In the genomic region with DNA sequence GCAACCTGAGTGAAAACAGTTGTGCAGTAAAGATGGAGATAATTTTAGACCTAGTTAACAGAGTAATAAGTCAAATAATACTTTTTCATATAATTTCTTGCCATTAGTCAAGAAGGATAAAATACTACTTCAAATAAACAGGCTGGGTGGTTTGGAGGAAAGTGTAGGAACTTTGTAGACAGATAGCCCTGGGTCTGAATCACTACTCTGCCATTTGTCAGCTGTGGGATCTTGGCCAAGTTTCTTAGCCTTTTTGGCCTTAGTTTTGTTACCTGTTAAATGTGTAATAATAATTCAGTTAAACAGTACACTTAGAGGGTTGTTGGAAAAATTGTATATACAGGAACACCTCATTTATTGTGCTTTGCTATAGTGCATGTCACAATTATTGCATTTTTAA, we compare ENCODE assay signal across 26 cellular contexts.
"Had no signal": no experiment of that assay in that cellular context is flagged by ENCODE, and none has a peak within 500 bp of the region (broad histone marks: within the 10 kb centered on the region; RNA-seq: fewer than 3 reads in every experiment).

No MANE protein-coding gene starts in this region.

- ATAC-seq: activated CD8-positive, alpha-beta memory T cell treated with anti-CD3 and anti-CD28 coated beads, Interleukin-2, amount 10 ng/mL, durations not matched to agents 7 days and 5 days; activated CD8-positive, alpha-beta T cell treated with anti-CD3 and anti-CD28 coated beads for 36 hours; activated naive CD8-positive, alpha-beta T cell treated with anti-CD3 and anti-CD28 coated beads, Interleukin-2, amount 50 U/mL, for 24 hours; left lung; pancreas; psoas muscle; right cardiac atrium; upper lobe of right lung had no signal

- H3K9me3 Mint-ChIP-seq: activated CD4-positive, alpha-beta T cell treated with anti-CD3 and anti-CD28 coated beads, Interleukin-2, amount 10 ng/mL, durations not matched to agents 7 days and 5 days; activated CD8-positive, alpha-beta T cell treated with anti-CD3 and anti-CD28 coated beads for 36 hours; activated naive CD8-positive, alpha-beta T cell treated with anti-CD3 and anti-CD28 coated beads, Interleukin-2, amount 50 U/mL, for 24 hours; central memory CD8-positive, alpha-beta T cell; nephron; stimulated activated naive CD8-positive, alpha-beta T cell treated with anti-CD3 and anti-CD28 coated beads, Interleukin-15, Interleukin-2, amounts not matched to agents 100 ng/mL and 50 ng/mL, for 24 hours had no signal

- DNase-seq: activated CD4-positive, alpha-beta T cell treated with anti-CD3 and anti-CD28 coated beads, Interleukin-2, amount 10 ng/mL, durations not matched to agents 7 days and 5 days; activated CD4-positive, CD25-positive, alpha-beta regulatory T cell treated with anti-CD3 and anti-CD28 coated beads, Interleukin-2, amount 50 U/mL, for 72 hours; activated CD8-positive, alpha-beta memory T cell treated with anti-CD3 and anti-CD28 coated beads, Interleukin-2, amount 10 ng/mL, durations not matched to agents 7 days and 5 days; activated CD8-positive, alpha-beta T cell treated with anti-CD3 and anti-CD28 coated beads for 36 hours; activated gamma-delta T cell; activated naive CD4-positive, alpha-beta T cell treated with anti-CD3 and anti-CD28 coated beads, Interleukin-2, amount 50 U/mL, for 16 hours; activated naive CD8-positive, alpha-beta T cell treated with anti-CD3 and anti-CD28 coated beads, Interleukin-2, amount 50 U/mL, for 24 hours; activated T-cell treated with anti-CD3 and anti-CD28 coated beads for 4 hours; anterior cingulate cortex; brain microvascular endothelial cell; colonic mucosa; left lung; midbrain; pancreas; psoas muscle; right cardiac atrium; stimulated activated CD4-positive, alpha-beta T cell treated with anti-CD3 and anti-CD28 coated beads, Interleukin-12 subunit alpha, Interleukin-12 subunit beta, amount 100 ng/mL, for 4 hours; stimulated activated CD4-positive, alpha-beta T cell treated with anti-CD3 and anti-CD28 coated beads, Interleukin-1b, Interleukin-23, amount 100 ng/mL, for 48 hours; substantia nigra; thyroid gland; upper lobe of right lung; WERI-Rb-1 had no signal

- H3K4me1 ChIP-seq: colonic mucosa, left lung, pancreas, psoas muscle, upper lobe of right lung had no signal

- H3K27me3 Mint-ChIP-seq: activated CD4-positive, alpha-beta T cell treated with anti-CD3 and anti-CD28 coated beads, Interleukin-2, amount 10 ng/mL, durations not matched to agents 7 days and 5 days; activated CD8-positive, alpha-beta memory T cell treated with anti-CD3 and anti-CD28 coated beads, Interleukin-2, amount 10 ng/mL, durations not matched to agents 7 days and 5 days; activated CD8-positive, alpha-beta T cell treated with anti-CD3 and anti-CD28 coated beads for 36 hours; activated naive CD8-positive, alpha-beta T cell treated with anti-CD3 and anti-CD28 coated beads, Interleukin-2, amount 50 U/mL, for 24 hours; central memory CD8-positive, alpha-beta T cell; stimulated activated naive CD8-positive, alpha-beta T cell treated with anti-CD3 and anti-CD28 coated beads, Interleukin-15, Interleukin-2, amounts not matched to agents 100 ng/mL and 50 ng/mL, for 24 hours had no signal

- H3K27ac Mint-ChIP-seq: activated CD4-positive, alpha-beta T cell treated with anti-CD3 and anti-CD28 coated beads, Interleukin-2, amount 10 ng/mL, durations not matched to agents 7 days and 5 days; activated CD8-positive, alpha-beta memory T cell treated with anti-CD3 and anti-CD28 coated beads, Interleukin-2, amount 10 ng/mL, durations not matched to agents 7 days and 5 days; activated CD8-positive, alpha-beta T cell treated with anti-CD3 and anti-CD28 coated beads for 36 hours; activated naive CD8-positive, alpha-beta T cell treated with anti-CD3 and anti-CD28 coated beads, Interleukin-2, amount 50 U/mL, for 24 hours; stimulated activated naive CD8-positive, alpha-beta T cell treated with anti-CD3 and anti-CD28 coated beads, Interleukin-15, Interleukin-2, amounts not matched to agents 100 ng/mL and 50 ng/mL, for 24 hours had no signal

- H3K9me3 ChIP-seq: colonic mucosa, left lung, pancreas, psoas muscle, thyroid gland, upper lobe of right lung had no signal

- FAIRE-seq: pancreas had no signal

- H3K27ac ChIP-seq: brain microvascular endothelial cell, colonic mucosa, epithelial cell of prostate, left lung, pancreas, psoas muscle, thyroid gland, upper lobe of right lung, WERI-Rb-1 had no signal

- H3K27me3 ChIP-seq: colonic mucosa, left lung, pancreas, thyroid gland, upper lobe of right lung had no signal

- H3K4me3 Mint-ChIP-seq: activated CD4-positive, alpha-beta T cell treated with anti-CD3 and anti-CD28 coated beads, Interleukin-2, amount 10 ng/mL, durations not matched to agents 7 days and 5 days; activated CD8-positive, alpha-beta memory T cell treated with anti-CD3 and anti-CD28 coated beads, Interleukin-2, amount 10 ng/mL, durations not matched to agents 7 days and 5 days; activated CD8-positive, alpha-beta T cell treated with anti-CD3 and anti-CD28 coated beads for 36 hours; activated naive CD8-positive, alpha-beta T cell treated with anti-CD3 and anti-CD28 coated beads, Interleukin-2, amount 50 U/mL, for 24 hours; central memory CD8-positive, alpha-beta T cell; nephron; stimulated activated naive CD8-positive, alpha-beta T cell treated with anti-CD3 and anti-CD28 coated beads, Interleukin-15, Interleukin-2, amounts not matched to agents 100 ng/mL and 50 ng/mL, for 24 hours had no signal

- H3K36me3 ChIP-seq: brain microvascular endothelial cell, colonic mucosa, left lung, pancreas, thyroid gland, upper lobe of right lung, WERI-Rb-1 had no signal

- H3K4me1 Mint-ChIP-seq: activated CD4-positive, alpha-beta T cell treated with anti-CD3 and anti-CD28 coated beads, Interleukin-2, amount 10 ng/mL, durations not matched to agents 7 days and 5 days; activated CD8-positive, alpha-beta memory T cell treated with anti-CD3 and anti-CD28 coated beads, Interleukin-2, amount 10 ng/mL, durations not matched to agents 7 days and 5 days; activated naive CD8-positive, alpha-beta T cell treated with anti-CD3 and anti-CD28 coated beads, Interleukin-2, amount 50 U/mL, for 24 hours; central memory CD8-positive, alpha-beta T cell had no signal

- H3K4me3 ChIP-seq: colonic mucosa, left lung, pancreas, psoas muscle, thyroid gland, upper lobe of right lung had no signal
